ENCODE assay signal across 6 cellular contexts in genomic region chr1:153962088-153963029, GRCh38. TPM values are rescaled to one million over a fixed set of nuclear protein-coding genes. Genes with fewer than 3 reads are reported as not detected.
DNase-seq lines count a peak whose midpoint lies in the region; ATAC-seq and TF ChIP-seq lines count a peak whose summit lies in the region.

No MANE protein-coding gene starts in this region.

- peaks cover 0 to 1% (median 0%) of the 10 kb centered on the region in 7 donors for H3K9me3 Mint-ChIP-seq in CD4-positive, CD25-positive, alpha-beta regulatory T cell

- peak overlapping the region; percentile 84 for H3K9ac ChIP-seq in OCI-LY1 (ENCODE audit: low read length)

- H3K4me3 ChIP-seq in CD4-positive, CD25-positive, alpha-beta regulatory T cell (ENCODE audit: low read depth, low read length) = peak overlapping the region; percentile 67
- H3K4me3 ChIP-seq in OCI-LY1 (ENCODE audit: low read depth, low read length, poor library complexity, severe bottlenecking) = peak overlapping the region; percentile 72
- peak overlapping the region; percentile 80 for H3K4me3 ChIP-seq in fibroblast of villous mesenchyme (ENCODE audit: low read depth, low read length)

- no peaks in the 10 kb centered on the region for H3F3A ChIP-seq in OCI-LY1 (ENCODE audit: insufficient read depth, low read length)

- no peak for DNase-seq in CD4-positive, CD25-positive, alpha-beta regulatory T cell
- DNase-seq in fibroblast of villous mesenchyme (ENCODE audit: low read depth) (peak; percentile 58), substantia nigra (lab: John Stamatoyannopoulos, UW) (peak in 6 of 49 donors; percentile 13 to 32 (median 23))

- no peaks in the 10 kb centered on the region for H3K9me3 ChIP-seq in CD4-positive, CD25-positive, alpha-beta regulatory T cell (ENCODE audit: control insufficient read depth in 2 of 2, low read length in 2 of 2)
- no peaks in the 10 kb centered on the region for H3K9me3 ChIP-seq in OCI-LY1 (ENCODE audit: low read length)

- no peaks in the 10 kb centered on the region for H4K20me1 ChIP-seq in OCI-LY1 (ENCODE audit: insufficient read depth, low read length)

- H3K27me3 ChIP-seq in CD4-positive, CD25-positive, alpha-beta regulatory T cell (ENCODE audit: control insufficient read depth, insufficient read depth, low read length) = no peaks in the 10 kb centered on the region
- H3K27me3 ChIP-seq in OCI-LY1 (ENCODE audit: insufficient read depth, low read length) = no peaks in the 10 kb centered on the region

- H3K27ac ChIP-seq in CD4-positive, CD25-positive, alpha-beta regulatory T cell (ENCODE audit: insufficient read depth, low read length, poor library complexity, severe bottlenecking) = peak overlapping the region; percentile 90
- H3K27ac ChIP-seq in OCI-LY1 (ENCODE audit: low read depth, low read length, poor library complexity, severe bottlenecking) (peak overlapping the region; percentile 73), substantia nigra (ENCODE audit: low read depth, low read length, poor library complexity, severe bottlenecking) (peak overlapping the region; percentile 94)

- ATAC-seq in CD4-positive, CD25-positive, alpha-beta regulatory T cell (ENCODE audit: low read depth in 2 of 2) = no peak
- ATAC-seq in GM18498 (IDR thresholded peaks at IDR 0.05; ENCODE audit: unreplicated experiment) (no peak), GM21515 (IDR thresholded peaks at IDR 0.05; ENCODE audit: unreplicated experiment) (no peak)

- H3K4me1 ChIP-seq in CD4-positive, CD25-positive, alpha-beta regulatory T cell (ENCODE audit: control insufficient read depth, insufficient read depth, low read length, poor library complexity, severe bottlenecking) = peaks cover 52% of the 10 kb centered on the region
- H3K4me1 ChIP-seq in OCI-LY1 (ENCODE audit: insufficient read depth, low read length, severe bottlenecking) = peaks cover 49% of the 10 kb centered on the region

- peaks cover 5% of the 10 kb centered on the region for H3K36me3 ChIP-seq in CD4-positive, CD25-positive, alpha-beta regulatory T cell (ENCODE audit: control insufficient read depth, insufficient read depth, low read length)
- peaks cover 7% of the 10 kb centered on the region; the same call in 1 of the 2 replicates for H3K36me3 ChIP-seq in OCI-LY1 (ENCODE audit: insufficient read depth, low read length)

- H3K27ac Mint-ChIP-seq in CD4-positive, CD25-positive, alpha-beta regulatory T cell = peak overlapping the region; percentile 95 to 99 (median 97)

- no peaks in the 10 kb centered on the region for H3K27me3 Mint-ChIP-seq in CD4-positive, CD25-positive, alpha-beta regulatory T cell

- H3K79me2 ChIP-seq in OCI-LY1 (ENCODE audit: insufficient read depth, low read length) = peaks cover 10% of the 10 kb centered on the region

- peak overlapping the region; percentile 93 to 99 (median 96) for H3K4me3 Mint-ChIP-seq in CD4-positive, CD25-positive, alpha-beta regulatory T cell

- no peak overlapping the region for H2AFZ ChIP-seq in OCI-LY1 (ENCODE audit: low read length)

- no peaks in the 10 kb centered on the region for H3K36me3 Mint-ChIP-seq in CD4-positive, CD25-positive, alpha-beta regulatory T cell

- H3K4me1 Mint-ChIP-seq in CD4-positive, CD25-positive, alpha-beta regulatory T cell = peaks cover 21 to 74% (median 42%) of the 10 kb centered on the region in 4 donors

- no peaks in the 10 kb centered on the region for H3K9me2 ChIP-seq in OCI-LY1 (ENCODE audit: low read depth, low read length)

- peak overlapping the region; percentile 88 for H3K4me2 ChIP-seq in OCI-LY1 (ENCODE audit: low read length)

- TF ChIP-seq CTCF in OCI-LY1 (IDR thresholded peaks at IDR 0.05; ENCODE audit: low read length) = peak; percentile 18; the same call in 1 of the 2 replicates
- TF ChIP-seq CTCF in fibroblast of villous mesenchyme (IDR thresholded peaks at IDR 0.05; ENCODE audit: insufficient read depth, low read depth, low read length) = no peak

RNA-seq across cellular contexts. Expression of gene SLC39A1, which starts 1.0 kb away (rescaled TPM):
- 15.8 TPM for total RNA-seq in CD4-positive, CD25-positive, alpha-beta regulatory T cell
- polyA plus RNA-seq in CD4-positive, CD25-positive, alpha-beta regulatory T cell = 10 to 100 TPM; 30.4 to 42.1 (median 35.8) TPM
- 127 and 153 TPM in 2 replicates for total RNA-seq in fibroblast of villous mesenchyme

RNA-seq across cellular contexts. Expression of gene CRTC2, which starts 3.9 kb away (rescaled TPM):
- total RNA-seq in CD4-positive, CD25-positive, alpha-beta regulatory T cell = 145 TPM
- 10 to 100 TPM; 13.6 to 32.6 (median 26.0) TPM for polyA plus RNA-seq in CD4-positive, CD25-positive, alpha-beta regulatory T cell
- total RNA-seq in fibroblast of villous mesenchyme = 4.5 and 6.0 TPM in 2 replicates

RNA-seq across cellular contexts. Expression of gene CREB3L4, which starts 5.3 kb away (rescaled TPM):
- 2.5 TPM for total RNA-seq in CD4-positive, CD25-positive, alpha-beta regulatory T cell
- polyA plus RNA-seq in CD4-positive, CD25-positive, alpha-beta regulatory T cell = 1 to 10 TPM in 3 of 4 donors, under 1 TPM in 1; 0.90 to 5.4 (median 3.3) TPM
- total RNA-seq in fibroblast of villous mesenchyme = 3.9 TPM in 2 replicates

RNA-seq across cellular contexts. Expression of gene JTB, which starts 15.1 kb away (rescaled TPM):
- 93.8 TPM for total RNA-seq in CD4-positive, CD25-positive, alpha-beta regulatory T cell
- polyA plus RNA-seq in CD4-positive, CD25-positive, alpha-beta regulatory T cell = 100 to 1,000 TPM; 334 to 378 (median 356) TPM
- total RNA-seq in fibroblast of villous mesenchyme = 128 and 135 TPM in 2 replicates

RNA-seq across cellular contexts. Expression of gene DENND4B, which starts 15.8 kb away (rescaled TPM):
- 133 TPM for total RNA-seq in CD4-positive, CD25-positive, alpha-beta regulatory T cell
- polyA plus RNA-seq in CD4-positive, CD25-positive, alpha-beta regulatory T cell = 10 to 100 TPM; 11.2 to 21.2 (median 13.6) TPM
- 27.6 and 29.0 TPM in 2 replicates for total RNA-seq in fibroblast of villous mesenchyme

Comparison
In these comparisons a context has a peak if more than half of its experiments do, and no peak if none do; other contexts are left out.
1. RNA of gene CRTC2, which starts 3.9 kb away (total RNA-seq): 145 TPM in CD4-positive, CD25-positive, alpha-beta regulatory T cell (single experiment); 4.5 to 6.0 TPM in fibroblast of villous mesenchyme; every median in the first group is over 10 times any median in the second.
2. Peak in every context shown above with its lines, with median percentiles within 50 percentile points of each other: H3K27ac ChIP-seq and H3K4me3 ChIP-seq.